8 cellular contexts compared by ENCODE assay signal in genomic region chr12:30696103-30696408, GRCh38.
DNase-seq lines count a peak whose midpoint lies in the region; ATAC-seq and TF ChIP-seq lines count a peak whose summit lies in the region.

No MANE protein-coding gene starts in this region.

- DNase-seq in HFF-Myc (ENCODE audit: extremely low read depth, low read depth) (no peak), RWPE2 (ENCODE audit: low spot score) (no peak), foreskin fibroblast (no peak), NOMO-1 treated with DMSO at 0.1 percent for 48 hours (lab: John Stamatoyannopoulos, UW; ENCODE audit: unreplicated experiment) (no peak), NOMO-1 treated with dmso at 0.1 percent for 144 hours (lab: John Stamatoyannopoulos, UW; ENCODE audit: unreplicated experiment) (no peak), T1000 (lab: John Stamatoyannopoulos, UW) (no peak)
- DNase-seq in stimulated activated effector memory CD8-positive, alpha-beta T cell treated with anti-CD3 and anti-CD28 coated beads, Interleukin-12 subunit alpha, Interleukin-12 subunit beta, amount 100 ng/mL, for 72 hours (ENCODE audit: low spot score in 2 of 2): no peak

- peak overlapping the region; percentile 97 for H3K27ac Mint-ChIP-seq in stimulated activated effector memory CD8-positive, alpha-beta T cell treated with anti-CD3 and anti-CD28 coated beads, Interleukin-12 subunit alpha, Interleukin-12 subunit beta, amount 100 ng/mL, for 72 hours

- no peaks in the 10 kb centered on the region for H3K9me3 ChIP-seq in RWPE2 (ENCODE audit: severe bottlenecking)

- H3K36me3 Mint-ChIP-seq in stimulated activated effector memory CD8-positive, alpha-beta T cell treated with anti-CD3 and anti-CD28 coated beads, Interleukin-12 subunit alpha, Interleukin-12 subunit beta, amount 100 ng/mL, for 72 hours: no peaks in the 10 kb centered on the region

- peak overlapping the region; percentile 40 for H3K27ac ChIP-seq in RWPE2 (ENCODE audit: poor library complexity, severe bottlenecking)

- peaks cover 39% of the 10 kb centered on the region for H3K4me1 Mint-ChIP-seq in stimulated activated effector memory CD8-positive, alpha-beta T cell treated with anti-CD3 and anti-CD28 coated beads, Interleukin-12 subunit alpha, Interleukin-12 subunit beta, amount 100 ng/mL, for 72 hours

- TF ChIP-seq CTCF in HFF-Myc (IDR thresholded peaks at IDR 0.05; ENCODE audit: low read depth, low read length, missing control alignments) (no peak), RWPE2 (IDR thresholded peaks at IDR 0.05; ENCODE audit: poor library complexity, severe bottlenecking) (no peak), foreskin fibroblast (IDR thresholded peaks at IDR 0.05; ENCODE audit: low read depth, low read length) (no peak)

- H3K27me3 ChIP-seq in RWPE2 (ENCODE audit: insufficient read depth, poor library complexity, severe bottlenecking): no peaks in the 10 kb centered on the region

- H3K36me3 ChIP-seq in RWPE2 (ENCODE audit: low read depth): no peaks in the 10 kb centered on the region

- H3K4me3 ChIP-seq in HFF-Myc (replicated peaks; ENCODE audit: low read depth, low read length) (peak overlapping the region; percentile 93), RWPE2 (ENCODE audit: severe bottlenecking) (peak overlapping the region; percentile 64), foreskin fibroblast (ENCODE audit: low read depth in 1 of 2, low read length in 2 of 2) (peak overlapping the region; percentile 97)

- no peaks in the 10 kb centered on the region for H3K9me3 Mint-ChIP-seq in stimulated activated effector memory CD8-positive, alpha-beta T cell treated with anti-CD3 and anti-CD28 coated beads, Interleukin-12 subunit alpha, Interleukin-12 subunit beta, amount 100 ng/mL, for 72 hours

- peak overlapping the region; percentile 89 for H3K4me3 Mint-ChIP-seq in stimulated activated effector memory CD8-positive, alpha-beta T cell treated with anti-CD3 and anti-CD28 coated beads, Interleukin-12 subunit alpha, Interleukin-12 subunit beta, amount 100 ng/mL, for 72 hours

- peak; percentile 40 for ATAC-seq in GM18499 (IDR thresholded peaks at IDR 0.05; ENCODE audit: insufficient read depth, unreplicated experiment)
- ATAC-seq in RWPE2 (ENCODE audit: low read depth): no peak
- ATAC-seq in stimulated activated effector memory CD8-positive, alpha-beta T cell treated with anti-CD3 and anti-CD28 coated beads, Interleukin-12 subunit alpha, Interleukin-12 subunit beta, amount 100 ng/mL, for 72 hours: peak; percentile 44

- H3K4me1 ChIP-seq in RWPE2 (ENCODE audit: insufficient read depth, poor library complexity, severe bottlenecking): peaks cover 7% of the 10 kb centered on the region
